ENCODE assay signal across 15 cellular contexts in genomic region chr15:30963681-30964080, GRCh38. TPM values are rescaled to one million over a fixed set of nuclear protein-coding genes. Genes with fewer than 3 reads are reported as not detected.
DNase-seq lines count a peak whose midpoint lies in the region; ATAC-seq and TF ChIP-seq lines count a peak whose summit lies in the region.
"Had no signal": no experiment of that assay in that cellular context is flagged by ENCODE, and none has a peak within 500 bp of the region (broad histone marks: within the 10 kb centered on the region; RNA-seq: fewer than 3 reads in every experiment).

No MANE protein-coding gene starts in this region.

- H3K27ac ChIP-seq in OCI-LY1 (ENCODE audit: low read depth, low read length, poor library complexity, severe bottlenecking) (peak overlapping the region; percentile 15), psoas muscle (peak overlapping the region; percentile 94), RWPE1 (no peak overlapping the region), smooth muscle cell (ENCODE audit: low read depth) (no peak overlapping the region)
- H3K27ac ChIP-seq: BLaER1 treated with 17β-estradiol and CSF1 and Interleukin-3, amounts not matched to agents 10 nM and 100 nM had no signal

- H2AFZ ChIP-seq in OCI-LY1 (ENCODE audit: low read length): no peak overlapping the region
- H2AFZ ChIP-seq in smooth muscle cell (ENCODE audit: low read depth): no peak overlapping the region

- DNase-seq in COLO829 (ENCODE audit: low spot score): peak; percentile 40
- peak; percentile 23 for DNase-seq in epidermal melanocyte (ENCODE audit: insufficient read length, low spot score)
- DNase-seq in psoas muscle: no peak
- DNase-seq in RWPE1 (ENCODE audit: low spot score): no peak
- no peak for DNase-seq in smooth muscle cell (lab: John Stamatoyannopoulos, UW; ENCODE audit: unreplicated experiment)
- DNase-seq: CD8-positive, alpha-beta T cell; COR-L47; DMS 273 treated with DMSO at 0.1 percent for 48 hours; DMS53; DND-41; EL; H9 had no signal

- H3K79me2 ChIP-seq in OCI-LY1 (ENCODE audit: insufficient read depth, low read length) (no peaks in the 10 kb centered on the region), smooth muscle cell (ENCODE audit: low read depth) (peaks cover 25% of the 10 kb centered on the region)

- H3K4me2 ChIP-seq in OCI-LY1 (ENCODE audit: low read length) (no peak overlapping the region), smooth muscle cell (no peak overlapping the region)
- H3K4me2 ChIP-seq: BLaER1 treated with 17β-estradiol and CSF1 and Interleukin-3, amounts not matched to agents 10 nM and 100 nM had no signal

- H3K36me3 ChIP-seq in OCI-LY1 (ENCODE audit: insufficient read depth, low read length) (peaks cover 43% of the 10 kb centered on the region), psoas muscle (ENCODE audit: insufficient read depth in 1 of 2, low read depth in 1 of 2) (peaks cover 4 to 67% of the 10 kb centered on the region in 2 donors), smooth muscle cell (ENCODE audit: low read depth) (peaks cover 8% of the 10 kb centered on the region)

- WGBS in psoas muscle, 3 donors: 84 to 86% (median 85%) methylated on average over 3 of the region's 3 CpGs
- 98% methylated on average over 3 of the region's 3 CpGs for WGBS in smooth muscle cell (ENCODE audit: low lambda C conversion rate)

- H3K4me3 ChIP-seq in OCI-LY1 (ENCODE audit: low read depth, low read length, poor library complexity, severe bottlenecking): no peak overlapping the region
- no peak overlapping the region for H3K4me3 ChIP-seq in psoas muscle
- no peak overlapping the region for H3K4me3 ChIP-seq in smooth muscle cell
- H3K4me3 ChIP-seq: BLaER1 treated with 17β-estradiol and CSF1 and Interleukin-3, amounts not matched to agents 10 nM and 100 nM had no signal

- intact Hi-C loops in psoas muscle (cut with DNase I): loop anchor here in 1 of 2 donors (5.0 to 10.0 kb wide), 3 partner anchors 41 to 381 kb away; partner anchors contain the start of gene FAN1

- TF ChIP-seq CTCF in OCI-LY1 (IDR thresholded peaks at IDR 0.05; ENCODE audit: low read length) (no peak), psoas muscle (IDR thresholded peaks at IDR 0.05) (no peak), RWPE1 (conservative IDR thresholded peaks at IDR 0.05; ENCODE audit: low read depth) (no peak), smooth muscle cell (IDR thresholded peaks at IDR 0.05; ENCODE audit: borderline replicate concordance, insufficient read depth, poor library complexity, severe bottlenecking) (no peak)

- ATAC-seq in psoas muscle: no peak
- no peak for ATAC-seq in HG02623 (IDR thresholded peaks at IDR 0.05; ENCODE audit: unreplicated experiment)
- ATAC-seq: CD8-positive, alpha-beta T cell had no signal

- no peaks in the 10 kb centered on the region for H3K27me3 ChIP-seq in OCI-LY1 (ENCODE audit: insufficient read depth, low read length)
- no peaks in the 10 kb centered on the region for H3K27me3 ChIP-seq in psoas muscle (ENCODE audit: insufficient read depth in 3 of 3, low read length in 2 of 3)
- H3K27me3 ChIP-seq in smooth muscle cell (ENCODE audit: low read depth): no peaks in the 10 kb centered on the region
- H3K27me3 ChIP-seq: BLaER1 treated with 17β-estradiol and CSF1 and Interleukin-3, amounts not matched to agents 10 nM and 100 nM had no signal

- CTCF ChIA-PET in RWPE1 (lab: Yijun Ruan, JAX): interaction anchor here (0.6 to 1.2 kb wide), 3 partner anchors 18 to 165 kb away, joined by 3 to 5 read pairs (median 3); no protein-coding TSS in a partner anchor

- no peak overlapping the region for H3K9ac ChIP-seq in OCI-LY1 (ENCODE audit: low read length)
- no peak overlapping the region for H3K9ac ChIP-seq in smooth muscle cell (ENCODE audit: low read depth)
- H3K9ac ChIP-seq: BLaER1 treated with 17β-estradiol and CSF1 and Interleukin-3, amounts not matched to agents 10 nM and 100 nM had no signal

- no peaks in the 10 kb centered on the region for H4K20me1 ChIP-seq in OCI-LY1 (ENCODE audit: insufficient read depth, low read length)
- peaks cover 19% of the 10 kb centered on the region for H4K20me1 ChIP-seq in smooth muscle cell (ENCODE audit: low read depth)

- no peaks in the 10 kb centered on the region for H3F3A ChIP-seq in OCI-LY1 (ENCODE audit: insufficient read depth, low read length)
- H3F3A ChIP-seq in smooth muscle cell (ENCODE audit: low read depth): no peaks in the 10 kb centered on the region

- no peaks in the 10 kb centered on the region for H3K9me2 ChIP-seq in OCI-LY1 (ENCODE audit: low read depth, low read length)

- POLR2A ChIA-PET in RWPE1 (lab: Yijun Ruan, JAX; ENCODE audit: low non-redundant PET): no interaction called here

- H3K9me3 ChIP-seq in OCI-LY1 (ENCODE audit: low read length): no peaks in the 10 kb centered on the region
- no peaks in the 10 kb centered on the region for H3K9me3 ChIP-seq in psoas muscle
- no peaks in the 10 kb centered on the region for H3K9me3 ChIP-seq in smooth muscle cell (replicated peaks; ENCODE audit: low read depth)
- H3K9me3 ChIP-seq: BLaER1 treated with 17β-estradiol and CSF1 and Interleukin-3, amounts not matched to agents 10 nM and 100 nM had no signal

- peaks cover 24% of the 10 kb centered on the region for H3K4me1 ChIP-seq in OCI-LY1 (ENCODE audit: insufficient read depth, low read length, severe bottlenecking)
- peaks cover 24% of the 10 kb centered on the region for H3K4me1 ChIP-seq in psoas muscle
- H3K4me1 ChIP-seq in smooth muscle cell (ENCODE audit: low read depth): no peaks in the 10 kb centered on the region

RNA-seq across cellular contexts. Expression of gene MTMR10, which starts 27.7 kb away (rescaled TPM):
- total RNA-seq in psoas muscle (10 to 100 TPM; 22.1 to 52.3 (median 37.1) TPM), smooth muscle cell (24.9 and 31.7 TPM in 2 replicates)
- polyA plus RNA-seq in psoas muscle (10 to 100 TPM; 15.0 to 42.9 (median 16.9) TPM), smooth muscle cell (9.4 and 11.6 TPM in 2 replicates)

RNA-seq across cellular contexts. Expression of gene FAN1, which starts 60.0 kb away (rescaled TPM):
- total RNA-seq in psoas muscle (10 to 100 TPM; 13.5 to 27.5 (median 25.2) TPM), smooth muscle cell (12.1 and 20.2 TPM in 2 replicates)
- polyA plus RNA-seq in psoas muscle (10 to 100 TPM; 12.4 to 64.2 (median 13.5) TPM), smooth muscle cell (7.2 and 7.7 TPM in 2 replicates)

Comparison
In these comparisons a context has a peak if more than half of its experiments do, and no peak if none do; other contexts are left out.
1. DNase-seq: peak in COLO829 (single experiment) and epidermal melanocyte (single experiment); none in psoas muscle (0 of 2), RWPE1 (single experiment) and smooth muscle cell (single experiment).
2. H3K27ac ChIP-seq: peak in OCI-LY1 (single experiment) and psoas muscle (single experiment); none in RWPE1 (single experiment) and smooth muscle cell (single experiment).